8 cellular contexts compared by ENCODE assay signal in the genomic region with DNA sequence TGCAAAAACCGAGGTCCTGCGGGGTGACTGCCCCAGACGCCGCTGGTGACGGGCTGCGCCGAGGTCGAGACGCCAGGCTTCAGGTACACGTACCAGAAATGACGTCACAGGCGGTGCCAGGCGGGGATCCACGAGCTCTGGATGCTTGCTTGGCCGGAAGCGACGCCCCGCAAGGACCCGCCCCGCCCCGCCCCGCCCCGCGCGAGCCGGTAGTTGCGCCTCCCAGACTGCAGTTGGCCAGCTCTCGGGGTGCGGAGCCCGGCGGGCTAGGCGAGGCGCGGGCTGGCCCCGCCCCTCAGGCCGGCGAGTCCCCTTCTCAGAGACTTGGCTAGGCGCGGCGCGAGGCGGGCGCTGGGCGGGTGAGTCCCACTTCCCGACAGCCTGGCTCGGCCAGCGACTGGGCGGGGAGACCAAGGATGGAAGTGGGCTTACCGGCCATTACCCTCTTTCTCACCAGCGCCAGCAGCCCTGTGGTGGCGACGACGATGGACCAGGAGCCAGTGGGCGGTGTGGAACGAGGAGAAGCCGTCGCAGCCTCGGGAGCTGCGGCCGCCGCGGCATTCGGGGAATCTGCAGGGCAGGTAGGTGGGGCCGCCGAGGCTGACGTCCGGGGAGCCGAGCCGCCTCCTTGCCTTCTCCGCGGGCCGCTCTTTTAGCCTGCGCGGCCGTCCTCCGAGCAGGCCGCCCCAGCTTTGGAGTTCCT. TPM values are rescaled to one million over a fixed set of nuclear protein-coding genes. Genes with fewer than 3 reads are reported as not detected.
A peak's percentile ranks its signal among the peaks of the same experiment; 100 is the strongest.
DNase-seq lines count a peak whose midpoint lies in the region; ATAC-seq and TF ChIP-seq lines count a peak whose summit lies in the region.

TSS of gene FAM177A1 (plus strand) at position 225 of the 703 bp plus-strand sequence. CDS start at position 417, 192 bp downstream.

- H3K4ac ChIP-seq in trophoblast cell (ENCODE audit: low read depth, low read length): peak within 1 kb of the TSS; percentile 25

- peak within 1 kb of the TSS; percentile 67 for H3K9ac ChIP-seq in trophoblast cell (ENCODE audit: low read length)

- peak within 1 kb of the TSS; percentile 70 for H4K91ac ChIP-seq in trophoblast cell (ENCODE audit: low read depth, low read length)

- CTCF ChIA-PET in T-cell (lab: Charles Lee): interaction anchor here (0.5 to 2.8 kb wide), 11 partner anchors 19 to 374 kb away, joined by 3 to 15 read pairs (median 4); partner anchors contain the start of genes NFKBIA (in 1 of the 2) and SRP54 (in 1 of the 2)

- peak; percentile 92 for ATAC-seq in HG02870 (IDR thresholded peaks at IDR 0.05; ENCODE audit: unreplicated experiment)
- ATAC-seq in T-cell (replicated peaks in 1 of 4): peak; percentile 83 to 93 (median 91)

- H3K23ac ChIP-seq in trophoblast cell (ENCODE audit: low read length): no peak within 1 kb of the TSS

- H3K79me1 ChIP-seq in trophoblast cell (ENCODE audit: low read length): peaks cover 10% of the 10 kb centered on the region

- peak within 1 kb of the TSS; percentile 90 for H3K4me3 ChIP-seq in trophoblast cell (ENCODE audit: low read depth, low read length)
- peak within 1 kb of the TSS; percentile 60 to 95 (median 89) for H3K4me3 ChIP-seq in tibial nerve

- H3K27me3 ChIP-seq in trophoblast cell (ENCODE audit: insufficient read depth, low read length): no peaks in the 10 kb centered on the region
- no peaks in the 10 kb centered on the region for H3K27me3 ChIP-seq in tibial nerve

- peak within 1 kb of the TSS; percentile 98 for H3K27ac ChIP-seq in adipose tissue (ENCODE audit: low read depth, low read length)
- peak within 1 kb of the TSS; percentile 90 for H3K27ac ChIP-seq in trophoblast cell (ENCODE audit: low read depth, low read length)
- H3K27ac ChIP-seq in tibial nerve: peak within 1 kb of the TSS; percentile 89 to 98 (median 98)

- H2BK120ac ChIP-seq in trophoblast cell (ENCODE audit: insufficient read depth, low read length, poor library complexity): peak within 1 kb of the TSS; percentile 47

- peaks cover 25 to 31% (median 27%) of the 10 kb centered on the region in 3 donors for H3K4me1 Mint-ChIP-seq in T-cell

- H3K18ac ChIP-seq in trophoblast cell (ENCODE audit: low read length): peak within 1 kb of the TSS; percentile 64

- peak within 1 kb of the TSS; percentile 67 for H2BK5ac ChIP-seq in trophoblast cell (ENCODE audit: low read depth, low read length, poor library complexity)

- H4K8ac ChIP-seq in trophoblast cell (ENCODE audit: low read depth, low read length): peak within 1 kb of the TSS; percentile 79

- H3K4me2 ChIP-seq in trophoblast cell (ENCODE audit: low read length): peak within 1 kb of the TSS; percentile 90

- in situ Hi-C loops in GM13977 (cut with MboI; ENCODE audit: low pct_unique_long_range_greater_than_20kb, low sequenced_read_pairs, unreplicated experiment): no loop called here

- H3K4me3 Mint-ChIP-seq in T-cell: peak within 1 kb of the TSS; percentile 73 to 88 (median 85)

- H3K27me3 Mint-ChIP-seq in T-cell: no peaks in the 10 kb centered on the region

- DNase-seq in GM13977 (ENCODE audit: low spot score) (peak; percentile 99), NCI-H146 (lab: John Stamatoyannopoulos, UW) (peak; percentile 94), T-cell (peak; percentile 93 to 100 (median 100)), cardiac septum (ENCODE audit: low spot score) (peak; percentile 99), trophoblast cell (peak; percentile 99), tibial nerve (ENCODE audit: low spot score in 2 of 2) (peak; percentile 93 to 95)

- no peaks in the 10 kb centered on the region for H3K9me3 Mint-ChIP-seq in T-cell

- H2AFZ ChIP-seq in trophoblast cell (ENCODE audit: insufficient read depth, low read length, poor library complexity): peak within 1 kb of the TSS; percentile 82

- H3K36me3 ChIP-seq in trophoblast cell (ENCODE audit: control insufficient read depth in 1 of 2, insufficient read depth in 2 of 2, low read length in 2 of 2) (peaks cover 5% of the 10 kb centered on the region in 2 experiments), tibial nerve (peaks cover 0 to 4% (median 0%) of the 10 kb centered on the region in 3 donors)

- WGBS in adipose tissue, 3 donors: 0 to 1% (median 1%) methylated on average over 57 to 77 of the region's 77 CpGs
- no CpG with 5 or more reads among the region's 77 CpGs for WGBS in trophoblast cell (ENCODE audit: extremely low coverage, insufficient coverage, insufficient read length)
- 1 to 2% methylated on average over 31 to 32 of the region's 77 CpGs for WGBS in tibial nerve, 2 donors

- intact Hi-C loops in cardiac septum (cut with DNase I): loop anchor here (5.0 to 10.0 kb wide), 3 partner anchors 76 to 369 kb away; partner anchors contain the start of genes PPP2R3C and PRORP

- peak within 1 kb of the TSS; percentile 47 for H4K12ac ChIP-seq in trophoblast cell (ENCODE audit: low read depth, low read length)

- TF ChIP-seq EP300 in tibial nerve (IDR thresholded peaks at IDR 0.05): peak; percentile 71 to 96

- peak within 1 kb of the TSS; percentile 65 for H2AK5ac ChIP-seq in trophoblast cell (ENCODE audit: low read length)

- H3K79me2 ChIP-seq in trophoblast cell (ENCODE audit: control insufficient read depth, insufficient read depth, low read length, poor library complexity): peaks cover 7% of the 10 kb centered on the region

- H3K27ac Mint-ChIP-seq in T-cell: peak within 1 kb of the TSS; percentile 95 to 96

- TF ChIP-seq POLR2A in tibial nerve (IDR thresholded peaks at IDR 0.05): peak; percentile 80 to 94

- no peak within 1 kb of the TSS for H2BK12ac ChIP-seq in trophoblast cell (ENCODE audit: low read length)

- H3K4me1 ChIP-seq in trophoblast cell (ENCODE audit: control insufficient read depth in 1 of 2, insufficient read depth in 2 of 2, low read length in 2 of 2) (peaks cover 0 to 1% of the 10 kb centered on the region in 2 experiments), tibial nerve (peaks cover 0 to 38% (median 12%) of the 10 kb centered on the region in 4 donors)

- TF ChIP-seq CTCF in GM13977 (IDR thresholded peaks at IDR 0.05; ENCODE audit: extremely low read depth, insufficient read depth, missing control alignments) (no peak), tibial nerve (IDR thresholded peaks at IDR 0.05) (peak in 2 of 5 experiments; percentile 34 to 55)

- POLR2A ChIA-PET in T-cell (lab: Charles Lee): interaction anchor here (0.5 to 3.0 kb wide), 30 partner anchors 9 to 510 kb away, joined by 3 to 58 read pairs (median 4); partner anchors contain the start of genes SRP54 (in 2 of the 2), BAZ1A (in 1 of the 2), NFKBIA (in 1 of the 2) and PPP2R3C (in 1 of the 2)

- no peaks in the 10 kb centered on the region for H3K9me3 ChIP-seq in trophoblast cell (ENCODE audit: insufficient read depth, low read depth, low read length)
- no peaks in the 10 kb centered on the region for H3K9me3 ChIP-seq in tibial nerve

- H3K36me3 Mint-ChIP-seq in T-cell: peaks cover 14% of the 10 kb centered on the region

- H3K14ac ChIP-seq in trophoblast cell (ENCODE audit: low read length): peak within 1 kb of the TSS; percentile 79

RNA-seq across cellular contexts. Expression of gene FAM177A1, which starts in this region (rescaled TPM):
- total RNA-seq in T-cell: 100 to 1,000 TPM in 2 of 5 donors, 10 to 100 TPM in 3; 35.7 to 141 (median 38.7) TPM
- polyA plus RNA-seq in adipose tissue: 10 to 100 TPM; 29.8 to 54.8 (median 40.0) TPM
- 156 TPM for total RNA-seq in cardiac septum
- 86.0 and 87.2 TPM in 2 replicates for polyA plus RNA-seq in trophoblast cell (2013)
- 10 to 100 TPM; 24.0 to 74.1 (median 46.3) TPM for total RNA-seq in tibial nerve

Comparison
In these comparisons a context has a peak if more than half of its experiments do, and no peak if none do; other contexts are left out.
1. Peak in every context shown above with its lines: DNase-seq, ATAC-seq, H3K4me3 ChIP-seq and H3K27ac ChIP-seq.